ENCODE assay signal across 26 cellular contexts in genomic region chr3:76912966-76913365, GRCh38.
A peak's percentile ranks its signal among the peaks of the same experiment; 100 is the strongest.
DNase-seq lines count a peak whose midpoint lies in the region; ATAC-seq and TF ChIP-seq lines count a peak whose summit lies in the region.
"Had no signal": no experiment of that assay in that cellular context is flagged by ENCODE, and none has a peak within 500 bp of the region (broad histone marks: within the 10 kb centered on the region; RNA-seq: fewer than 3 reads in every experiment).

No MANE protein-coding gene starts in this region.

- no peak for TF ChIP-seq POLR2A in Peyer's patch (IDR thresholded peaks at IDR 0.05)

- no peaks in the 10 kb centered on the region for H3K36me3 ChIP-seq in Peyer's patch
- H3K36me3 ChIP-seq: BLaER1 treated with 17β-estradiol and CSF1 and Interleukin-3, amounts not matched to agents 10 nM and 100 nM; SJCRH30 had no signal

- H3K27ac ChIP-seq in Peyer's patch, result no peak overlapping the region
- H3K27ac ChIP-seq: BLaER1 treated with 17β-estradiol and CSF1 and Interleukin-3, amounts not matched to agents 10 nM and 100 nM; SJCRH30 had no signal

- H3K27me3 ChIP-seq in Peyer's patch, result no peaks in the 10 kb centered on the region
- H3K27me3 ChIP-seq: BLaER1 treated with 17β-estradiol and CSF1 and Interleukin-3, amounts not matched to agents 10 nM and 100 nM; SJCRH30 had no signal

- no peaks in the 10 kb centered on the region for H3K4me1 ChIP-seq in Peyer's patch
- H3K4me1 ChIP-seq: BLaER1 treated with 17β-estradiol and CSF1 and Interleukin-3, amounts not matched to agents 10 nM and 100 nM; SJCRH30 had no signal

- DNase-seq in NCI-H748 (lab: John Stamatoyannopoulos, UW; ENCODE audit: unreplicated experiment) (peak; percentile 7), NCI-H748 treated with DMSO at 0.1 percent for 48 hours (lab: John Stamatoyannopoulos, UW) (no peak), epithelial cell of proximal tubule (ENCODE audit: low read depth) (no peak), omental fat pad (ENCODE audit: low spot score) (no peak), Peyer's patch (no peak)
- DNase-seq: AML-193; CD4-positive, alpha-beta T cell; H7; HFFc6; Kasumi-1; NCI-H1092 treated with DMSO at 0.1 percent for 48 hours; NCI-H1436; NCI-H187; NCI-H2081 treated with DMSO at 0.1 percent for 48 hours; NCI-H510A; NCI-H82; NK-92 treated with Interleukin-12 subunit alpha and Interleukin-12 subunit beta, amount 100 ng/mL, for 24 hours; PC-3; SJCRH30 had no signal

- TF ChIP-seq CTCF in epithelial cell of proximal tubule (conservative IDR thresholded peaks at IDR 0.05; ENCODE audit: low read depth, low read length) (no peak), omental fat pad (IDR thresholded peaks at IDR 0.05) (no peak), Peyer's patch (IDR thresholded peaks at IDR 0.05) (no peak)

- ATAC-seq in omental fat pad (ENCODE audit: low FRiP score), result peak; percentile 62
- ATAC-seq in HG03521 (IDR thresholded peaks at IDR 0.05; ENCODE audit: unreplicated experiment), result no peak
- no peak for ATAC-seq in HG02588 (IDR thresholded peaks at IDR 0.05; ENCODE audit: unreplicated experiment)
- ATAC-seq: HepG2, K562, PC-3, Right ventricle myocardium inferior, SK-N-SH treated with all-trans-retinoic acid at 6 μM for 48 hours had no signal

- H3K4me3 ChIP-seq in epithelial cell of proximal tubule (ENCODE audit: low read depth, low read length) (peak overlapping the region; percentile 32), Peyer's patch (no peak overlapping the region)
- H3K4me3 ChIP-seq: BLaER1 treated with 17β-estradiol and CSF1 and Interleukin-3, amounts not matched to agents 10 nM and 100 nM; K562; SJCRH30 had no signal

- H3K9me3 ChIP-seq in Peyer's patch, result no peaks in the 10 kb centered on the region
- H3K9me3 ChIP-seq: SJCRH30 had no signal
